Comparison of ENCODE assay signal across 20 cellular contexts in the genomic region with DNA sequence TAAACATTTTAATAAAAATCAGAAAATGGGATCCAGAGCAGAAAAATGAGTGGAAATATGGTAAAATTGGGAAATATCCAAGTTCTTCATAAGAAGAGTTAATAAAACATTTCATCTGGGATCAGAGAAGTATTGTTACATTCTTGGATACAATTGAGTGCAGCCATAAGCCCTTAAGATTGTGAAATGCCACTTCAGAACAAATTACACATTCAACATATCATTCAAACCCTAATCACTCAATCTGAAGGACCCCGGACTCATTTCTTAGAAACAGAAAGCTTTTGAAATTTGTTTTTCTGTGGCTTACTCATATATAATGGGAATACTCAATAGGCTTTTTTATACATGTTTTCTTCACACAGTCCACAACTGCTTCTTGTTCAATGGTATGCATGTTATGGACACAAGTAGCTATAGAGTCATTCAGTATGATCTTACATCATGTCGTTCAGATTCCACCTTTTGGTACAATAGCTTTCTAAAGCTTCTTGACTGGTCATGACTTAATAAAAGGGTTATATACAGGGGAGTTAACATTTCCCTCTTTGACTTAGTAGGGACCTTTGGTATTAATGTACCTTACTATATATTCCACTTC. TPM values are rescaled to one million over a fixed set of nuclear protein-coding genes. Genes with fewer than 3 reads are reported as not detected.
DNase-seq lines count a peak whose midpoint lies in the region; ATAC-seq and TF ChIP-seq lines count a peak whose summit lies in the region.
"Had no signal": no experiment of that assay in that cellular context is flagged by ENCODE, and none has a peak within 500 bp of the region (broad histone marks: within the 10 kb centered on the region; RNA-seq: fewer than 3 reads in every experiment).

No MANE protein-coding gene starts in this region.

- H3K27me3 Mint-ChIP-seq in naive thymus-derived CD4-positive, alpha-beta T cell = no peaks in the 10 kb centered on the region
- H3K27me3 Mint-ChIP-seq: CD4-positive, alpha-beta memory T cell had no signal

- no peaks in the 10 kb centered on the region for H3K4me1 Mint-ChIP-seq in naive thymus-derived CD4-positive, alpha-beta T cell
- H3K4me1 Mint-ChIP-seq: CD4-positive, alpha-beta memory T cell had no signal

- H3K9me3 Mint-ChIP-seq in naive thymus-derived CD4-positive, alpha-beta T cell = peaks cover 0 to 3% (median 0%) of the 10 kb centered on the region in 11 donors
- H3K9me3 Mint-ChIP-seq: HFFc6 had no signal

- H3K4me3 Mint-ChIP-seq in naive thymus-derived CD4-positive, alpha-beta T cell = no peak overlapping the region
- H3K4me3 Mint-ChIP-seq: CD14-positive monocyte; CD4-positive, alpha-beta memory T cell; HFFc6 had no signal

- intact Hi-C loops in left lung (cut with DNase I) = no loop called here
- intact Hi-C loops in naive thymus-derived CD4-positive, alpha-beta T cell (cut with micrococcal nuclease) = no loop called here
- intact Hi-C loops in left cardiac atrium (cut with DNase I) = no loop called here

- POLR2A ChIA-PET in naive thymus-derived CD4-positive, alpha-beta T cell (lab: Charles Lee) = no interaction called here

- CTCF ChIA-PET in naive thymus-derived CD4-positive, alpha-beta T cell (lab: Charles Lee) = no interaction called here

- DNase-seq in NCI-H1436 (lab: John Stamatoyannopoulos, UW) (peak; percentile 14), NCI-H1436 treated with DMSO at 0.1 percent for 48 hours (lab: John Stamatoyannopoulos, UW) (no peak), NCI-H2227 treated with DMSO at 0.1 percent for 48 hours (lab: John Stamatoyannopoulos, UW) (peak; percentile 21), left lung (no peak), OCI-M2 (lab: John Stamatoyannopoulos, UW; ENCODE audit: unreplicated experiment) (no peak), NCI-H69 (lab: John Stamatoyannopoulos, UW) (no peak), left cardiac atrium (no peak)
- DNase-seq in naive thymus-derived CD4-positive, alpha-beta T cell = no peak
- DNase-seq: 8988T; CD4-positive, alpha-beta memory T cell; DMS153; GF-D8; GOT3; H7; HFFc6; IMR-90 had no signal

- ATAC-seq in left lung = peak; percentile 85
- ATAC-seq in naive thymus-derived CD4-positive, alpha-beta T cell = no peak
- ATAC-seq in left cardiac atrium = no peak
- ATAC-seq: HCT116 had no signal

- no peaks in the 10 kb centered on the region for H3K36me3 Mint-ChIP-seq in naive thymus-derived CD4-positive, alpha-beta T cell
- H3K36me3 Mint-ChIP-seq: CD14-positive monocyte; CD4-positive, alpha-beta memory T cell had no signal

- H3K27me3 ChIP-seq in left lung = no peaks in the 10 kb centered on the region
- H3K27me3 ChIP-seq in naive thymus-derived CD4-positive, alpha-beta T cell (ENCODE audit: control insufficient read depth in 2 of 2, insufficient read depth in 2 of 2, low read length in 2 of 2) = no peaks in the 10 kb centered on the region
- H3K27me3 ChIP-seq: BLaER1 had no signal

- no peak for TF ChIP-seq CTCF in left lung (IDR thresholded peaks at IDR 0.05)

- H3K4me1 ChIP-seq in left lung = no peaks in the 10 kb centered on the region
- H3K4me1 ChIP-seq in naive thymus-derived CD4-positive, alpha-beta T cell (ENCODE audit: control insufficient read depth in 2 of 2, insufficient read depth in 2 of 2, low read length in 2 of 2) = no peaks in the 10 kb centered on the region
- H3K4me1 ChIP-seq: BLaER1 had no signal

- no peaks in the 10 kb centered on the region for H3K9me3 ChIP-seq in left lung
- no peaks in the 10 kb centered on the region for H3K9me3 ChIP-seq in naive thymus-derived CD4-positive, alpha-beta T cell (ENCODE audit: control insufficient read depth in 2 of 3, low read length in 3 of 3)
- H3K9me3 ChIP-seq: BLaER1 had no signal

- H3K27ac ChIP-seq in left lung = peak overlapping the region in 1 of 2 donors; percentile 0
- no peak overlapping the region for H3K27ac ChIP-seq in naive thymus-derived CD4-positive, alpha-beta T cell (ENCODE audit: low read depth, low read length)
- H3K27ac ChIP-seq: BLaER1 had no signal

- no peak overlapping the region for H3K4me3 ChIP-seq in left lung
- H3K4me3 ChIP-seq in naive thymus-derived CD4-positive, alpha-beta T cell (ENCODE audit: low read length) = no peak overlapping the region
- H3K4me3 ChIP-seq: BLaER1 had no signal

- H3K27ac Mint-ChIP-seq in naive thymus-derived CD4-positive, alpha-beta T cell = no peak overlapping the region
- H3K27ac Mint-ChIP-seq: CD14-positive monocyte; CD4-positive, alpha-beta memory T cell; HFFc6 had no signal

- no peaks in the 10 kb centered on the region for H3K36me3 ChIP-seq in left lung
- H3K36me3 ChIP-seq in naive thymus-derived CD4-positive, alpha-beta T cell (ENCODE audit: control insufficient read depth in 2 of 3, insufficient read depth in 3 of 3, low read length in 3 of 3) = no peaks in the 10 kb centered on the region
- H3K36me3 ChIP-seq: BLaER1 had no signal

RNA-seq across cellular contexts. Expression of gene SCN7A, which starts 40.0 kb away (rescaled TPM):
- total RNA-seq in left lung (10 to 100 TPM; 21.9 to 24.6 TPM), left cardiac atrium (10 to 100 TPM; 10.7 to 27.5 TPM)
- under 1 TPM in 1 of 5 experiments, not detected in 4; 0.05 TPM for total RNA-seq in naive thymus-derived CD4-positive, alpha-beta T cell
- not detected for polyA plus RNA-seq in naive thymus-derived CD4-positive, alpha-beta T cell
- total RNA-seq: A673; CD4-positive, alpha-beta memory T cell had no signal
- polyA plus RNA-seq: CD14-positive monocyte; CD4-positive, alpha-beta memory T cell had no signal

Comparison
In these comparisons a context has a peak if more than half of its experiments do, and no peak if none do; other contexts are left out.
1. DNase-seq: peak in NCI-H1436 (single experiment) and NCI-H2227 treated with DMSO at 0.1 percent for 48 hours (single experiment); none in NCI-H1436 treated with DMSO at 0.1 percent for 48 hours (single experiment), left lung (0 of 2), OCI-M2 (single experiment), naive thymus-derived CD4-positive, alpha-beta T cell (0 of 9), NCI-H69 (single experiment) and left cardiac atrium (single experiment).
2. RNA of gene SCN7A, which starts 40.0 kb away (total RNA-seq): 10.7 to 27.5 TPM in left cardiac atrium and 21.9 to 24.6 TPM in left lung; 0.05 TPM in naive thymus-derived CD4-positive, alpha-beta T cell; every median in the first group is over 10 times any median in the second.